In the genomic region with DNA sequence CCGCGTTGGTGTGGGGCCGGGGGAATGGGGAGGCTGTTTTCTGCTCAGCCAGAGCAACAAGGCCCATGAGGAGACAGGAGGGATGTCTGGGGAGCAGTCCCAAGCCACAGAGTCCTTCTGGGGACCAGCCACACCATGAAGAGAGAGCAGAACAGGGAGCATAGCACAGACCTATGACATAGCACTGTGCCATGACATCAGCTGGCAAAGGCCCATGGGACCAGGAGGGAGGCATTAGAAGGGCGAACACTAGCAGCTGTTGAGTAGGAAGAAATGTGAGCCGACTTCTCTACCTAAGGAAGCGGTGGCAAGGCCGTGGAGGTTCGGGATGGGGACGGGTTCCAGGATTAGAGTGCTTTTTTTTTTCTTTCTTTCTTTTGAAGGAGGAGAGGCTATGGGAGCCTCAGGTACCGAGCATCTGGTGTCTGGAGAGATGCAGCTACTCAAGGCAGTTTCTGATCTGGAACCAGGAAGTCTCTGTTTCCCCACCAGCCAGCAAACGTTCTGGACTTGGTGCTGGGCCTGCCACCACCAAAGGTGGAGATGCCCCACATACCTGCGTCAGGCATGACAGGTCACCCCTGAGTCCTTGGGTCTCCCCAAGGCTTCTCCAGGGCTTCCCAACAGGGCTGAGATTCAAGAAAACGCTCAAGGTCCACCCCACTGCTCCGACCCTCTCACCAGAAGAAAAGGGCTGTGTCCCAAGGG, we compare ENCODE assay signal across 13 cellular contexts.
DNase-seq lines count a peak whose midpoint lies in the region; FAIRE-seq and TF ChIP-seq lines count a peak whose summit lies in the region.
"Had no signal": no experiment of that assay in that cellular context is flagged by ENCODE, and none has a peak within 500 bp of the region (broad histone marks: within the 10 kb centered on the region; RNA-seq: fewer than 3 reads in every experiment).

No MANE protein-coding gene starts in this region.

- no peaks in the 10 kb centered on the region for H3K79me2 ChIP-seq in OCI-LY7 (ENCODE audit: insufficient read depth, low read depth, low read length)

- H3K9me3 Mint-ChIP-seq in mesothelial cell of epicardium, result no peaks in the 10 kb centered on the region

- no peak overlapping the region for H3K27ac ChIP-seq in OCI-LY7 (ENCODE audit: low read depth, low read length, poor library complexity, severe bottlenecking)
- H3K27ac ChIP-seq: epithelial cell of prostate had no signal

- CTCF ChIA-PET in OCI-LY7 (lab: Charles Lee; ENCODE audit: unreplicated experiment), result no interaction called here

- no peak for TF ChIP-seq POLR2A in GM12891 (IDR thresholded peaks at IDR 0.05; ENCODE audit: low read depth, low read length)

- H3K4me1 ChIP-seq in OCI-LY7 (ENCODE audit: insufficient read depth, low read length, poor library complexity, severe bottlenecking), result peaks cover 30% of the 10 kb centered on the region

- no peaks in the 10 kb centered on the region for H3K9me3 ChIP-seq in OCI-LY7 (ENCODE audit: low read length)

- H3K4me1 Mint-ChIP-seq in mesothelial cell of epicardium, result peaks cover 25% of the 10 kb centered on the region

- H3K4me3 Mint-ChIP-seq in mesothelial cell of epicardium, result no peak overlapping the region

- no peaks in the 10 kb centered on the region for H3K36me3 Mint-ChIP-seq in mesothelial cell of epicardium

- H3K4me3 ChIP-seq in OCI-LY7 (ENCODE audit: low read depth, low read length, poor library complexity, severe bottlenecking), result no peak overlapping the region

- no peaks in the 10 kb centered on the region for H3K27me3 Mint-ChIP-seq in mesothelial cell of epicardium (ENCODE audit: low read depth)

- H3K9me2 ChIP-seq in OCI-LY7 (ENCODE audit: insufficient read depth, low read length), result no peaks in the 10 kb centered on the region

- H2AFZ ChIP-seq in OCI-LY7 (ENCODE audit: low read length), result no peak overlapping the region; the same call in 1 of the 2 replicates

- POLR2A ChIA-PET in OCI-LY7 (lab: Charles Lee), result no interaction called here

- no TSS peak for BruUV-seq in OCI-LY7 (replicated peaks; lab: Mats Ljungman, UMichigan)

- H3K4me2 ChIP-seq in OCI-LY7 (ENCODE audit: low read length), result peak overlapping the region; percentile 70; the same call in 1 of the 2 replicates

- H3K27ac Mint-ChIP-seq in mesothelial cell of epicardium, result peak overlapping the region; percentile 1

- DNase-seq in AG08395 (ENCODE audit: low spot score) (peak; percentile 21), GM12891 (ENCODE audit: insufficient read length, low spot score) (no peak), OCI-LY7 (ENCODE audit: low spot score) (no peak), mesothelial cell of epicardium (ENCODE audit: low spot score in 2 of 2, unreplicated experiment in 2 of 2) (no peak), NCI-H446 treated with DMSO at 0.1 percent for 48 hours (lab: John Stamatoyannopoulos, UW) (no peak), AG20443 (ENCODE audit: low spot score) (no peak)
- no peak for DNase-seq in activated naive CD4-positive, alpha-beta T cell treated with Interleukin-2 at 50 U/mL for 16 hours
- DNase-seq: kidney; right cardiac atrium; Right ventricle myocardium superior; stimulated activated CD4-positive, alpha-beta T cell treated with anti-CD3 and anti-CD28 coated beads, Interleukin-4, amount 100 ng/mL, for 24 hours; stimulated activated naive CD8-positive, alpha-beta T cell treated with anti-CD3 and anti-CD28 coated beads, Interleukin-15, Interleukin-2, amounts not matched to agents 100 U/mL and 50 U/mL, for 24 hours had no signal

- peak; percentile 26 for FAIRE-seq in GM12891 (lab: Jason Lieb, UNC)
- FAIRE-seq: kidney had no signal

- no peaks in the 10 kb centered on the region for H3K36me3 ChIP-seq in OCI-LY7 (ENCODE audit: insufficient read depth, low read length)

- TF ChIP-seq CTCF in OCI-LY7 (conservative IDR thresholded peaks at IDR 0.05; ENCODE audit: low read length), result no peak
- TF ChIP-seq CTCF in mesothelial cell of epicardium (IDR thresholded peaks at IDR 0.05; ENCODE audit: unreplicated experiment), result no peak

- H4K20me1 ChIP-seq in OCI-LY7 (ENCODE audit: insufficient read depth, low read length), result no peaks in the 10 kb centered on the region

- intact Hi-C loops in OCI-LY7 (cut with micrococcal nuclease; ENCODE audit: unreplicated experiment), result no loop called here

TF ChIP-seq in GM12891, 5 proteins besides CTCF, POLR2A, EP300 and RAD21:
- no peak for TF ChIP-seq SPI1 (IDR thresholded peaks at IDR 0.05; ENCODE audit: low read depth, low read length)
- TF ChIP-seq PAX5 (IDR thresholded peaks at IDR 0.05; ENCODE audit: insufficient read depth, low read length, severe bottlenecking), result no peak
- no peak for TF ChIP-seq TAF1 (IDR thresholded peaks at IDR 0.05; ENCODE audit: low read depth, low read length)
- no peak for TF ChIP-seq POU2F2 (IDR thresholded peaks at IDR 0.05; ENCODE audit: low read depth, low read length)
- TF ChIP-seq POLR2AphosphoS5 (IDR thresholded peaks at IDR 0.05; ENCODE audit: low read depth, low read length), result no peak
TF ChIP-seq in GM12891: peak in this region for 0.
